In genomic region chr6:127058027-127058426, GRCh38 we compare ENCODE assay signal across 22 cellular contexts.
A peak's percentile ranks its signal among the peaks of the same experiment; 100 is the strongest.
DNase-seq lines count a peak whose midpoint lies in the region; TF ChIP-seq lines count a peak whose summit lies in the region.
"Had no signal": no experiment of that assay in that cellular context is flagged by ENCODE, and none has a peak within 500 bp of the region (broad histone marks: within the 10 kb centered on the region; RNA-seq: fewer than 3 reads in every experiment).

No MANE protein-coding gene starts in this region.

- H3K4me1 ChIP-seq in thyroid gland, result no peaks in the 10 kb centered on the region
- H3K4me1 ChIP-seq: gastroesophageal sphincter, left lung, psoas muscle, vagina had no signal

- WGBS in thyroid gland, 2 donors, result 94 to 98% methylated on average over 2 of the region's 2 CpGs

- H3K27me3 ChIP-seq in brain microvascular endothelial cell (replicated peaks) (no peaks in the 10 kb centered on the region), thyroid gland (no peaks in the 10 kb centered on the region)
- H3K27me3 ChIP-seq: gastroesophageal sphincter, left lung, spleen, vagina had no signal

- TF ChIP-seq CTCF in brain microvascular endothelial cell (IDR thresholded peaks at IDR 0.05; ENCODE audit: low read depth, low read length, missing control alignments) (no peak), thyroid gland (IDR thresholded peaks at IDR 0.05) (no peak)

- no peak for TF ChIP-seq POLR2A in thyroid gland (IDR thresholded peaks at IDR 0.05)

- H3K9me3 ChIP-seq in thyroid gland, result no peaks in the 10 kb centered on the region
- H3K9me3 ChIP-seq: gastroesophageal sphincter, vagina had no signal

- H3K36me3 ChIP-seq in brain microvascular endothelial cell (replicated peaks) (no peaks in the 10 kb centered on the region), thyroid gland (no peaks in the 10 kb centered on the region)
- H3K36me3 ChIP-seq: gastroesophageal sphincter, left lung, spleen, vagina had no signal

- no peak overlapping the region for H3K4me3 ChIP-seq in brain microvascular endothelial cell (ENCODE audit: low read depth, low read length)
- no peak overlapping the region for H3K4me3 ChIP-seq in thyroid gland (replicated peaks in 1 of 3)
- H3K4me3 ChIP-seq: gastroesophageal sphincter, left lung, psoas muscle, spleen, vagina had no signal

- in situ Hi-C loops in ACHN (cut with HindIII; ENCODE audit: low pct_ligation_motif_present, low pct_unique_long_range_greater_than_20kb, low sequenced_read_pairs) (no loop called here), brain microvascular endothelial cell (cut with HindIII; ENCODE audit: low pct_ligation_motif_present, low sequenced_read_pairs) (no loop called here)

- H3K27ac ChIP-seq in brain microvascular endothelial cell (no peak overlapping the region), thyroid gland (no peak overlapping the region)
- H3K27ac ChIP-seq: gastroesophageal sphincter, left lung, psoas muscle, spleen, vagina had no signal

- intact Hi-C loops in thyroid gland (cut with DNase I), result no loop called here

- DNase-seq in ACHN (peak; percentile 1), NCI-H226 (peak; percentile 49), brain microvascular endothelial cell (peak; percentile 53), glomerular visceral epithelial cell (ENCODE audit: extremely low spot score) (peak; percentile 49), NOMO-1 treated with DMSO at 0.1 percent for 48 hours (lab: John Stamatoyannopoulos, UW; ENCODE audit: unreplicated experiment) (no peak), germinal center (ENCODE audit: low spot score) (no peak), thyroid gland (no peak), NCI-H345 (lab: John Stamatoyannopoulos, UW) (no peak)
- DNase-seq: activated CD4-positive, alpha-beta T cell treated with anti-CD3 and anti-CD28 coated beads, Interleukin-2, amount 50 U/mL, for 1 hour; activated gamma-delta T cell; amygdala; effector memory CD8-positive, alpha-beta T cell; Karpas-422; left lung; NCI-H1105; NCI-H510A treated with DMSO at 0.1 percent for 48 hours; psoas muscle; SHP77 treated with DMSO at 0.1 percent for 48 hours; spleen; T-helper 1 cell had no signal

Comparison
In these comparisons a context has a peak if more than half of its experiments do, and no peak if none do; other contexts are left out.
1. DNase-seq: peak in ACHN (single experiment), NCI-H226 (single experiment), brain microvascular endothelial cell (single experiment) and glomerular visceral epithelial cell (single experiment); none in NOMO-1 treated with DMSO at 0.1 percent for 48 hours (single experiment), germinal center (single experiment), thyroid gland (0 of 2) and NCI-H345 (single experiment).